In the genomic region with DNA sequence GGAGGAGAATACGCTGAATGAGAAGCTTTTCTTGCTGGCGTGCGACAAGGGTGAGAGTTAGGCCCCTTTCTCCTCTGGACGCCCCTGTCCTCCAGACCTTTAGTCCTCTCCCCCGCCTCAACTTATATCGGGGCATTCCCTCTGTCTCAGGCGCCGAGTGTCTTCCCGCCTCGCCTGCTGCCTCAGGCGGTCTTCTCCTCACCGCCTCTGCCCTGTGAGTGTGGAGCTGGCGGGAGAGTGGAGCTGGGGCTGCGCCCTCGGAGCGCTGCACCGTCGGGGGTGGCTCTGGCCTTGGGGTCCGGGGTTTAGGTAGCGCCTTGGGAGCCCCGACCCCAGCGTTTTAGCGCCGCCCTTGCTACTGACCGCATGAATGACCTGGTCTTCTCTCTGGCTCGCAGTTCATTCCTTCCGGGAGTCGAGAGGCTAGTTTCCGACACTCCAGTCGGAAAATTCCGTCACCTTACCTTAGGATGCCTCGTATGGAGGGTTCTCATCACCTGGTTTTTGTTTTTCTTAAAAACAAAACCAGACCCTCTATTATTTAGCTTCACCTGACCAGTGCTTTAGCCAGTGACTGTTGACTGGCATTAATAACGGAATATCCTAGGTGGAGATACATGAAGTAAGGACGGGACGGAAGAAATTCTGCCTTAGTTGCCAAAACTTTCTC, we compare ENCODE assay signal across 7 cellular contexts. TPM values are rescaled to one million over a fixed set of nuclear protein-coding genes. Genes with fewer than 3 reads are reported as not detected.
DNase-seq lines count a peak whose midpoint lies in the region; ATAC-seq, FAIRE-seq and TF ChIP-seq lines count a peak whose summit lies in the region.

No MANE protein-coding gene starts in this region.

- H3K27me3 ChIP-seq in HCT116 (ENCODE audit: insufficient read depth, low read length): no peaks in the 10 kb centered on the region
- peaks cover 0 to 2% of the 10 kb centered on the region in 2 donors for H3K27me3 ChIP-seq in naive thymus-derived CD4-positive, alpha-beta T cell (ENCODE audit: control insufficient read depth in 2 of 2, insufficient read depth in 2 of 2, low read length in 2 of 2)

- H3K36me3 ChIP-seq in HCT116 (ENCODE audit: control insufficient read depth in 1 of 2, insufficient read depth in 2 of 2, low read length in 2 of 2): no peaks in the 10 kb centered on the region
- H3K36me3 ChIP-seq in naive thymus-derived CD4-positive, alpha-beta T cell (ENCODE audit: control insufficient read depth in 2 of 3, insufficient read depth in 3 of 3, low read length in 3 of 3): no peaks in the 10 kb centered on the region

- H3K9me3 Mint-ChIP-seq in activated CD8-positive, alpha-beta memory T cell treated with anti-CD3 and anti-CD28 coated beads, Interleukin-2, amount 10 ng/mL, durations not matched to agents 7 days and 5 days (ENCODE audit: low read depth): no peaks in the 10 kb centered on the region
- no peaks in the 10 kb centered on the region for H3K9me3 Mint-ChIP-seq in naive thymus-derived CD4-positive, alpha-beta T cell

- no peak for TF ChIP-seq RAD21 in HCT116 (IDR thresholded peaks at IDR 0.05; ENCODE audit: low read depth)

- H4K20me1 ChIP-seq in HCT116 (ENCODE audit: insufficient read depth): no peaks in the 10 kb centered on the region

- POLR2A ChIA-PET in GM10248 (lab: Yijun Ruan, JAX) (no interaction called here), HCT116 (lab: Charles Lee) (no interaction called here)
- POLR2A ChIA-PET in naive thymus-derived CD4-positive, alpha-beta T cell (lab: Charles Lee): no interaction called here

- no peak for TF ChIP-seq CTCF in GM10248 (IDR thresholded peaks at IDR 0.05; ENCODE audit: control extremely low read depth, extremely low read depth, low read depth, missing control alignments)
- no peak for TF ChIP-seq CTCF in HCT116 (IDR thresholded peaks at IDR 0.05 in 2 of 3, conservative IDR thresholded peaks at IDR 0.05 in 1 of 3; ENCODE audit: borderline replicate concordance in 1 of 3, insufficient read depth in 1 of 3, low read depth in 2 of 3, low read length in 2 of 3)

- intact Hi-C loops in HCT116 (cut with micrococcal nuclease): loop anchor here (5.0 kb wide), 1 partner anchor 128 kb away; the partner anchor contains the start of gene PLS1
- intact Hi-C loops in naive thymus-derived CD4-positive, alpha-beta T cell (cut with micrococcal nuclease): loop anchor here (1.0 to 10.0 kb wide), 17 partner anchors 129 to 1784 kb away; partner anchors contain the start of genes ATR (in 2 of the 2), DIPK2A (in 2 of the 2), PLS1 (in 2 of the 2) and U2SURP (in 2 of the 2)

- no peaks in the 10 kb centered on the region for H3K9me3 ChIP-seq in HCT116 (ENCODE audit: control insufficient read depth in 1 of 2, insufficient read depth in 1 of 2, low read depth in 1 of 2, low read length in 2 of 2)
- H3K9me3 ChIP-seq in naive thymus-derived CD4-positive, alpha-beta T cell (ENCODE audit: control insufficient read depth in 2 of 3, low read length in 3 of 3): no peaks in the 10 kb centered on the region

- peaks cover 56% of the 10 kb centered on the region for H3K27me3 Mint-ChIP-seq in activated CD8-positive, alpha-beta memory T cell treated with anti-CD3 and anti-CD28 coated beads, Interleukin-2, amount 10 ng/mL, durations not matched to agents 7 days and 5 days
- H3K27me3 Mint-ChIP-seq in naive thymus-derived CD4-positive, alpha-beta T cell: peaks cover 15 to 64% (median 19%) of the 10 kb centered on the region in 5 donors

- peak overlapping the region; percentile 70 for H3K9ac ChIP-seq in HCT116 (ENCODE audit: low read length)

- peaks cover 3 to 16% of the 10 kb centered on the region in 2 experiments; a peak in 2 of 4 replicates for H3K4me1 ChIP-seq in HCT116 (ENCODE audit: control insufficient read depth in 1 of 2, insufficient read depth in 2 of 2, low read length in 2 of 2)
- peaks cover 0 to 4% of the 10 kb centered on the region in 2 donors for H3K4me1 ChIP-seq in naive thymus-derived CD4-positive, alpha-beta T cell (ENCODE audit: control insufficient read depth in 2 of 2, insufficient read depth in 2 of 2, low read length in 2 of 2)

- H3K9me2 ChIP-seq in HCT116 (ENCODE audit: insufficient read depth): no peaks in the 10 kb centered on the region

- H3K27ac Mint-ChIP-seq in activated CD8-positive, alpha-beta memory T cell treated with anti-CD3 and anti-CD28 coated beads, Interleukin-2, amount 10 ng/mL, durations not matched to agents 7 days and 5 days: peak overlapping the region; percentile 63
- peak overlapping the region; percentile 31 to 86 (median 78) for H3K27ac Mint-ChIP-seq in naive thymus-derived CD4-positive, alpha-beta T cell

- H3K4me2 ChIP-seq in HCT116 (ENCODE audit: low read length): peak overlapping the region; percentile 91

- H3K4me3 Mint-ChIP-seq in activated CD8-positive, alpha-beta memory T cell treated with anti-CD3 and anti-CD28 coated beads, Interleukin-2, amount 10 ng/mL, durations not matched to agents 7 days and 5 days: peak overlapping the region; percentile 79
- peak overlapping the region; percentile 80 to 92 (median 88) for H3K4me3 Mint-ChIP-seq in naive thymus-derived CD4-positive, alpha-beta T cell

- CTCF ChIA-PET in GM10248 (lab: Yijun Ruan, JAX) (no interaction called here), HCT116 (lab: Charles Lee) (no interaction called here)
- CTCF ChIA-PET in activated CD8-positive, alpha-beta memory T cell treated with anti-CD3 and anti-CD28 coated beads, Interleukin-2, amount 10 ng/mL, durations not matched to agents 7 days and 5 days (lab: Charles Lee): no interaction called here
- CTCF ChIA-PET in naive thymus-derived CD4-positive, alpha-beta T cell (lab: Charles Lee): no interaction called here

- RAD21 ChIA-PET in HCT116 (lab: Charles Lee; ENCODE audit: low non-redundant PET in 1 of 2, low total read pairs in 2 of 2, uncharacterized antibody in 2 of 2, unreplicated experiment in 2 of 2): interaction anchor here in 1 of 2 experiments (0.7 kb wide), 1 partner anchor 270 kb away, joined by 3 read pairs; no protein-coding TSS in a partner anchor

- no peaks in the 10 kb centered on the region for H3K36me3 Mint-ChIP-seq in activated CD8-positive, alpha-beta memory T cell treated with anti-CD3 and anti-CD28 coated beads, Interleukin-2, amount 10 ng/mL, durations not matched to agents 7 days and 5 days
- no peaks in the 10 kb centered on the region for H3K36me3 Mint-ChIP-seq in naive thymus-derived CD4-positive, alpha-beta T cell

- DNase-seq in GM10248 (ENCODE audit: extremely low spot score): peak; percentile 39
- DNase-seq in HCT116 (ENCODE audit: low read depth, low spot score): peak; percentile 13
- peak; percentile 37 for DNase-seq in NCI-H1694 treated with DMSO at 0.1 percent for 48 hours (lab: John Stamatoyannopoulos, UW)
- peak; percentile 46 for DNase-seq in activated CD8-positive, alpha-beta memory T cell treated with anti-CD3 and anti-CD28 coated beads, Interleukin-2, amount 10 ng/mL, durations not matched to agents 7 days and 5 days
- peak; percentile 1 for DNase-seq in fibroblast of the conjunctiva (ENCODE audit: low read depth)
- peak in 4 of 9 donors; percentile 8 to 33 (median 29) for DNase-seq in naive thymus-derived CD4-positive, alpha-beta T cell
- peak; percentile 28 for DNase-seq in urothelium cell line (ENCODE audit: low spot score)

- H3K27ac ChIP-seq in HCT116 (ENCODE audit: low read depth, low read length): peak overlapping the region; percentile 92
- peak overlapping the region; percentile 76 for H3K27ac ChIP-seq in naive thymus-derived CD4-positive, alpha-beta T cell (ENCODE audit: low read depth, low read length)

- H3K4me3 ChIP-seq in HCT116 (replicated peaks in 1 of 2; ENCODE audit: low read depth in 1 of 2, low read length in 2 of 2): peak overlapping the region; percentile 52 to 78
- peak overlapping the region; percentile 76 for H3K4me3 ChIP-seq in naive thymus-derived CD4-positive, alpha-beta T cell (ENCODE audit: low read length)

- no peak for FAIRE-seq in urothelium cell line (lab: Jason Lieb, UNC)

- no peak for TF ChIP-seq POLR2A in HCT116 (IDR thresholded peaks at IDR 0.05; ENCODE audit: borderline replicate concordance, extremely low read depth, insufficient read depth, insufficient read length)

- H3K79me2 ChIP-seq in HCT116 (ENCODE audit: insufficient read depth, low read length): no peaks in the 10 kb centered on the region

- H3K4me1 Mint-ChIP-seq in activated CD8-positive, alpha-beta memory T cell treated with anti-CD3 and anti-CD28 coated beads, Interleukin-2, amount 10 ng/mL, durations not matched to agents 7 days and 5 days: peaks cover 12% of the 10 kb centered on the region
- H3K4me1 Mint-ChIP-seq in naive thymus-derived CD4-positive, alpha-beta T cell: peaks cover 5 to 20% (median 11%) of the 10 kb centered on the region in 7 donors

- ATAC-seq in HCT116: peak; percentile 47
- peak; percentile 5 for ATAC-seq in activated CD8-positive, alpha-beta memory T cell treated with anti-CD3 and anti-CD28 coated beads, Interleukin-2, amount 10 ng/mL, durations not matched to agents 7 days and 5 days
- no peak for ATAC-seq in naive thymus-derived CD4-positive, alpha-beta T cell

- no TSS peak for BruUV-seq in HCT116 (replicated peaks; lab: Mats Ljungman, UMichigan)

- H2AFZ ChIP-seq in HCT116 (ENCODE audit: low read depth, low read length, poor library complexity, severe bottlenecking): peak overlapping the region; percentile 46

TF ChIP-seq in HCT116, 20 proteins besides CTCF, POLR2A, EP300 and RAD21 (continues in another document):
- no peak for TF ChIP-seq SP1 (IDR thresholded peaks at IDR 0.05; ENCODE audit: low read depth)
- TF ChIP-seq YY1 (IDR thresholded peaks at IDR 0.05; ENCODE audit: extremely low read depth, insufficient replicate concordance, low read depth, low read length): no peak
- no peak for TF ChIP-seq EGR1 (IDR thresholded peaks at IDR 0.05; ENCODE audit: low read depth)
- TF ChIP-seq ZFX (IDR thresholded peaks at IDR 0.05): 0 out of 2 replicates have a peak, but pooled peaks have one; percentile 11
- TF ChIP-seq TCF7L2 (IDR thresholded peaks at IDR 0.05; ENCODE audit: borderline replicate concordance, extremely low read depth, insufficient read depth, insufficient read length): no peak

RNA-seq across cellular contexts. Expression of gene TRPC1, which starts 1.0 kb away (rescaled TPM):
- total RNA-seq in HCT116 (2021; ENCODE audit: unreplicated experiment): 6.1 TPM
- polyA plus RNA-seq in HCT116 (2012): 1.2 and 2.4 TPM in 2 replicates
- 1 to 10 TPM; 2.1 to 2.9 TPM for total RNA-seq in activated CD8-positive, alpha-beta memory T cell treated with anti-CD3 and anti-CD28 coated beads, Interleukin-2, amount 10 ng/mL, durations not matched to agents 7 days and 5 days
- total RNA-seq in naive thymus-derived CD4-positive, alpha-beta T cell: 1 to 10 TPM; 1.5 to 7.6 (median 5.3) TPM
- polyA plus RNA-seq in naive thymus-derived CD4-positive, alpha-beta T cell: 1 to 10 TPM in 1 of 2 donors, under 1 TPM in 1; 0.69 to 1.2 TPM
